ENCODE assay signal across 10 cellular contexts in genomic region chr22:30872282-30873041, GRCh38.
A peak's percentile ranks its signal among the peaks of the same experiment; 100 is the strongest.
DNase-seq lines count a peak whose midpoint lies in the region; ATAC-seq and TF ChIP-seq lines count a peak whose summit lies in the region.
"Had no signal": no experiment of that assay in that cellular context is flagged by ENCODE, and none has a peak within 500 bp of the region (broad histone marks: within the 10 kb centered on the region; RNA-seq: fewer than 3 reads in every experiment).

No MANE protein-coding gene starts in this region.

- ATAC-seq in left ventricle myocardium superior (no peak), Right ventricle myocardium inferior (no peak)

- H3K9ac ChIP-seq in neural cell (ENCODE audit: low read length) = no peak overlapping the region
- no peak overlapping the region for H3K9ac ChIP-seq in colonic mucosa (ENCODE audit: low read depth in 2 of 2, low read length in 2 of 2)

- no peaks in the 10 kb centered on the region for H3K4me1 ChIP-seq in colonic mucosa

- no peak for TF ChIP-seq EP300 in neural cell (conservative IDR thresholded peaks at IDR 0.05; ENCODE audit: poor library complexity, severe bottlenecking)

- no peak for TF ChIP-seq RAD21 in neural cell (conservative IDR thresholded peaks at IDR 0.05)

- H3F3A ChIP-seq in neural cell (ENCODE audit: insufficient read depth, low read length, poor library complexity, severe bottlenecking) = no peaks in the 10 kb centered on the region

- no peaks in the 10 kb centered on the region for H4K20me1 ChIP-seq in neural cell (ENCODE audit: insufficient read depth)

- H3K9me2 ChIP-seq in neural cell (ENCODE audit: insufficient read depth, low read length) = no peaks in the 10 kb centered on the region

- no peak overlapping the region for H3K27ac ChIP-seq in neural cell (ENCODE audit: low read length)
- no peak overlapping the region for H3K27ac ChIP-seq in colonic mucosa
- H3K27ac ChIP-seq: cardiac muscle cell had no signal

- TF ChIP-seq CTCF in neural cell (IDR thresholded peaks at IDR 0.05; ENCODE audit: poor library complexity, severe bottlenecking) (no peak), colonic mucosa (IDR thresholded peaks at IDR 0.05) (no peak)

- H3K9me3 ChIP-seq in neural cell (ENCODE audit: low read length) (no peaks in the 10 kb centered on the region), colonic mucosa (no peaks in the 10 kb centered on the region)

- no peaks in the 10 kb centered on the region for H3K27me3 ChIP-seq in neural cell (ENCODE audit: insufficient read depth, low read depth, low read length)
- H3K27me3 ChIP-seq in colonic mucosa = no peaks in the 10 kb centered on the region
- H3K27me3 ChIP-seq: cardiac muscle cell had no signal

- intact Hi-C loops in left ventricle myocardium superior (cut with micrococcal nuclease) (no loop called here), Right ventricle myocardium inferior (cut with DNase I) (no loop called here), colonic mucosa (cut with DNase I) (no loop called here)

- DNase-seq in left ventricle myocardium superior (peak; percentile 8), Right ventricle myocardium inferior (ENCODE audit: missing footprints) (no peak), epidermal melanocyte (ENCODE audit: insufficient read length, low spot score) (peak; percentile 54), 8988T (no peak), NOMO-1 treated with DMSO at 0.1 percent for 48 hours (lab: John Stamatoyannopoulos, UW; ENCODE audit: unreplicated experiment) (no peak), colonic mucosa (no peak), Kasumi-1 (lab: John Stamatoyannopoulos, UW) (no peak)
- DNase-seq: activated naive CD4-positive, alpha-beta T cell treated with anti-CD3 and anti-CD28 coated beads for 36 hours had no signal

- H3K4me3 ChIP-seq in neural cell (ENCODE audit: low read length) (peak overlapping the region; percentile 13), colonic mucosa (no peak overlapping the region)
- H3K4me3 ChIP-seq: cardiac muscle cell had no signal

- no peak overlapping the region for H3K4me2 ChIP-seq in neural cell (ENCODE audit: low read length)

- no peaks in the 10 kb centered on the region for H3K79me2 ChIP-seq in neural cell (replicated peaks; ENCODE audit: insufficient read depth, low read length)

- H3K36me3 ChIP-seq in neural cell (ENCODE audit: insufficient read depth, low read length) = no peaks in the 10 kb centered on the region
- no peaks in the 10 kb centered on the region for H3K36me3 ChIP-seq in colonic mucosa
- H3K36me3 ChIP-seq: cardiac muscle cell had no signal

- no peak overlapping the region for H2AFZ ChIP-seq in neural cell (ENCODE audit: low read depth, low read length)

TF ChIP-seq in neural cell, 6 proteins besides CTCF, POLR2A, EP300 and RAD21:
- TF ChIP-seq POLR2AphosphoS5 (IDR thresholded peaks at IDR 0.05) (no peak), MXI1 (conservative IDR thresholded peaks at IDR 0.05; ENCODE audit: poor library complexity, severe bottlenecking) (no peak), TAF1 (IDR thresholded peaks at IDR 0.05; ENCODE audit: low read depth) (no peak), EZH2 (IDR thresholded peaks at IDR 0.05; ENCODE audit: borderline replicate concordance, insufficient read depth, low read length, poor library complexity, severe bottlenecking) (no peak), SMC3 (conservative IDR thresholded peaks at IDR 0.05; ENCODE audit: poor library complexity) (no peak), REST (IDR thresholded peaks at IDR 0.05; ENCODE audit: borderline replicate concordance) (no peak)
TF ChIP-seq in neural cell: peak in this region for 0.

Comparison
In these comparisons a context has a peak if more than half of its experiments do, and no peak if none do; other contexts are left out.
1. DNase-seq: peak in left ventricle myocardium superior (single experiment) and epidermal melanocyte (single experiment); none in Right ventricle myocardium inferior (single experiment), 8988T (single experiment), NOMO-1 treated with DMSO at 0.1 percent for 48 hours (single experiment), colonic mucosa (single experiment) and Kasumi-1 (0 of 2).